Comparison of ENCODE assay signal across 2 cellular contexts in the genomic region with DNA sequence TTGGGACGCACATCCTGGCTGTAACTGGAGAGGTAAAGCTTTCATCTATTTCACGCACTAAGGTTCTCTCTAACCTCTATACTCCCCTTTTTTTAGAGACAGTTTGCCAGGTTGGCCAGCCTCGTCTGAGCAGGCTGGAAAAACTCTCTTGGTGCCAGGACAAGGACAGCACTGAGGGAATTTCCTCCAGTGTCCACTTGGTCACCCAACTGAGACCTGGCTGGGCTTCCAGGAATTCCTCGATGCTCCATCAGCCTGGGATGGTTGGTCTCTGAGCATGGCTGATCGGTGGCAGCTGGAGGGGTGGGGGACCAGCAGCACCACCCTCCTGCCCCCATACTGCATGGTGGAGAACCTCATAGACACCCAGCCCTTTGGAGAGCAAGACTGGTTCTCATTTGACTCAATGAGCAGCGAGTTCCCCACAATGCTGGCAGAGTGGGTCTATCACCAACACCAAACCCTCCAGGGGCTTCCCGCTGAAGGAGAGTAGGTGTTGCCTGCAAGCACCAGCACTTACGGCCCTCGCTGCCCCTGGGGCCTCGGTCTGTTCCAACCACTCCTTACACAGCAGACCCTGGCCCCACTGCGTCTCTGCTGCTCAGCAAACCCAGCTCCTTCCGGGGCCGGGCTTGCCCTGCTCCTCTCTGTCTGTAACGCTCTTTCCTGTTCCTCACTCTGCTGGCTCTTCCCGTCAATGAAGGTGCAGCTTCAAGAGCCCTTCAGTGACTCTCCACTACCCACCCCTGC.
TF ChIP-seq lines count a peak whose summit lies in the region.

No MANE protein-coding gene starts in this region.

TF ChIP-seq in H1, 55 proteins besides CTCF, POLR2A, EP300 and RAD21 (continued from another document):
- no peak for TF ChIP-seq SP2 (IDR thresholded peaks at IDR 0.05; ENCODE audit: low read length)
- TF ChIP-seq BCL11A (IDR thresholded peaks at IDR 0.05; ENCODE audit: low read depth in 2 of 2, low read length in 2 of 2), result no peak
- TF ChIP-seq POLR2AphosphoS5 (IDR thresholded peaks at IDR 0.05; ENCODE audit: low read depth, low read length), result no peak
- TF ChIP-seq SP4 (IDR thresholded peaks at IDR 0.05; ENCODE audit: low read length), result no peak
- TF ChIP-seq, protein P1, sequence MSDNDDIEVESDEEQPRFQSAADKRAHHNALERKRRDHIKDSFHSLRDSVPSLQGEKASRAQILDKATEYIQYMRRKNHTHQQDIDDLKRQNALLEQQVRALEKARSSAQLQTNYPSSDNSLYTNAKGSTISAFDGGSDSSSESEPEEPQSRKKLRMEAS (IDR thresholded peaks at IDR 0.05), result no peak
- TF ChIP-seq BRCA1 (IDR thresholded peaks at IDR 0.05; ENCODE audit: low read depth, low read length), result no peak
- TF ChIP-seq SIX5 (IDR thresholded peaks at IDR 0.05; ENCODE audit: low read depth, low read length), result no peak
- TF ChIP-seq BACH1 (IDR thresholded peaks at IDR 0.05; ENCODE audit: low read length), result no peak
- no peak for TF ChIP-seq POU5F1 (IDR thresholded peaks at IDR 0.05; ENCODE audit: low read depth, low read length)
- no peak for TF ChIP-seq RXRA (IDR thresholded peaks at IDR 0.05; ENCODE audit: insufficient read depth, low read depth, low read length)
- TF ChIP-seq GTF2F1 (IDR thresholded peaks at IDR 0.05; ENCODE audit: borderline replicate concordance, low read depth, low read length), result no peak
- no peak for TF ChIP-seq GABPA (IDR thresholded peaks at IDR 0.05; ENCODE audit: borderline replicate concordance, insufficient read depth, low read length)
- TF ChIP-seq NANOG (IDR thresholded peaks at IDR 0.05; ENCODE audit: insufficient read depth, low read depth, low read length, poor library complexity, severe bottlenecking), result no peak
- no peak for TF ChIP-seq CHD2 (IDR thresholded peaks at IDR 0.05; ENCODE audit: low read length)

TF ChIP-seq in WTC11, 78 proteins besides CTCF, POLR2A, EP300 and RAD21 (continued from another document):
- TF ChIP-seq, protein P2, sequence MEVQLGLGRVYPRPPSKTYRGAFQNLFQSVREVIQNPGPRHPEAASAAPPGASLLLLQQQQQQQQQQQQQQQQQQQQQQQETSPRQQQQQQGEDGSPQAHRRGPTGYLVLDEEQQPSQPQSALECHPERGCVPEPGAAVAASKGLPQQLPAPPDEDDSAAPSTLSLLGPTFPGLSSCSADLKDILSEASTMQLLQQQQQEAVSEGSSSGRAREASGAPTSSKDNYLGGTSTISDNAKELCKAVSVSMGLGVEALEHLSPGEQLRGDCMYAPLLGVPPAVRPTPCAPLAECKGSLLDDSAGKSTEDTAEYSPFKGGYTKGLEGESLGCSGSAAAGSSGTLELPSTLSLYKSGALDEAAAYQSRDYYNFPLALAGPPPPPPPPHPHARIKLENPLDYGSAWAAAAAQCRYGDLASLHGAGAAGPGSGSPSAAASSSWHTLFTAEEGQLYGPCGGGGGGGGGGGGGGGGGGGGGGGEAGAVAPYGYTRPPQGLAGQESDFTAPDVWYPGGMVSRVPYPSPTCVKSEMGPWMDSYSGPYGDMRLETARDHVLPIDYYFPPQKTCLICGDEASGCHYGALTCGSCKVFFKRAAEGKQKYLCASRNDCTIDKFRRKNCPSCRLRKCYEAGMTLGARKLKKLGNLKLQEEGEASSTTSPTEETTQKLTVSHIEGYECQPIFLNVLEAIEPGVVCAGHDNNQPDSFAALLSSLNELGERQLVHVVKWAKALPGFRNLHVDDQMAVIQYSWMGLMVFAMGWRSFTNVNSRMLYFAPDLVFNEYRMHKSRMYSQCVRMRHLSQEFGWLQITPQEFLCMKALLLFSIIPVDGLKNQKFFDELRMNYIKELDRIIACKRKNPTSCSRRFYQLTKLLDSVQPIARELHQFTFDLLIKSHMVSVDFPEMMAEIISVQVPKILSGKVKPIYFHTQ (CRISPR knock-in tag; IDR thresholded peaks at IDR 0.05), result no peak
- TF ChIP-seq, protein P3, sequence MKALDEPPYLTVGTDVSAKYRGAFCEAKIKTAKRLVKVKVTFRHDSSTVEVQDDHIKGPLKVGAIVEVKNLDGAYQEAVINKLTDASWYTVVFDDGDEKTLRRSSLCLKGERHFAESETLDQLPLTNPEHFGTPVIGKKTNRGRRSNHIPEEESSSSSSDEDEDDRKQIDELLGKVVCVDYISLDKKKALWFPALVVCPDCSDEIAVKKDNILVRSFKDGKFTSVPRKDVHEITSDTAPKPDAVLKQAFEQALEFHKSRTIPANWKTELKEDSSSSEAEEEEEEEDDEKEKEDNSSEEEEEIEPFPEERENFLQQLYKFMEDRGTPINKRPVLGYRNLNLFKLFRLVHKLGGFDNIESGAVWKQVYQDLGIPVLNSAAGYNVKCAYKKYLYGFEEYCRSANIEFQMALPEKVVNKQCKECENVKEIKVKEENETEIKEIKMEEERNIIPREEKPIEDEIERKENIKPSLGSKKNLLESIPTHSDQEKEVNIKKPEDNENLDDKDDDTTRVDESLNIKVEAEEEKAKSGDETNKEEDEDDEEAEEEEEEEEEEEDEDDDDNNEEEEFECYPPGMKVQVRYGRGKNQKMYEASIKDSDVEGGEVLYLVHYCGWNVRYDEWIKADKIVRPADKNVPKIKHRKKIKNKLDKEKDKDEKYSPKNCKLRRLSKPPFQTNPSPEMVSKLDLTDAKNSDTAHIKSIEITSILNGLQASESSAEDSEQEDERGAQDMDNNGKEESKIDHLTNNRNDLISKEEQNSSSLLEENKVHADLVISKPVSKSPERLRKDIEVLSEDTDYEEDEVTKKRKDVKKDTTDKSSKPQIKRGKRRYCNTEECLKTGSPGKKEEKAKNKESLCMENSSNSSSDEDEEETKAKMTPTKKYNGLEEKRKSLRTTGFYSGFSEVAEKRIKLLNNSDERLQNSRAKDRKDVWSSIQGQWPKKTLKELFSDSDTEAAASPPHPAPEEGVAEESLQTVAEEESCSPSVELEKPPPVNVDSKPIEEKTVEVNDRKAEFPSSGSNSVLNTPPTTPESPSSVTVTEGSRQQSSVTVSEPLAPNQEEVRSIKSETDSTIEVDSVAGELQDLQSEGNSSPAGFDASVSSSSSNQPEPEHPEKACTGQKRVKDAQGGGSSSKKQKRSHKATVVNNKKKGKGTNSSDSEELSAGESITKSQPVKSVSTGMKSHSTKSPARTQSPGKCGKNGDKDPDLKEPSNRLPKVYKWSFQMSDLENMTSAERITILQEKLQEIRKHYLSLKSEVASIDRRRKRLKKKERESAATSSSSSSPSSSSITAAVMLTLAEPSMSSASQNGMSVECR (CRISPR knock-in tag; IDR thresholded peaks at IDR 0.05; ENCODE audit: borderline replicate concordance), result no peak
- TF ChIP-seq, protein P4, sequence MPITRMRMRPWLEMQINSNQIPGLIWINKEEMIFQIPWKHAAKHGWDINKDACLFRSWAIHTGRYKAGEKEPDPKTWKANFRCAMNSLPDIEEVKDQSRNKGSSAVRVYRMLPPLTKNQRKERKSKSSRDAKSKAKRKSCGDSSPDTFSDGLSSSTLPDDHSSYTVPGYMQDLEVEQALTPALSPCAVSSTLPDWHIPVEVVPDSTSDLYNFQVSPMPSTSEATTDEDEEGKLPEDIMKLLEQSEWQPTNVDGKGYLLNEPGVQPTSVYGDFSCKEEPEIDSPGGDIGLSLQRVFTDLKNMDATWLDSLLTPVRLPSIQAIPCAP (CRISPR knock-in tag; IDR thresholded peaks at IDR 0.05), result no peak
- TF ChIP-seq NFATC4 (CRISPR knock-in tag; IDR thresholded peaks at IDR 0.05) (no peak), SP1 (CRISPR knock-in tag; conservative IDR thresholded peaks at IDR 0.05) (no peak), SMAD3 (CRISPR knock-in tag; IDR thresholded peaks at IDR 0.05; ENCODE audit: borderline replicate concordance) (no peak), GRHL2 (CRISPR knock-in tag; IDR thresholded peaks at IDR 0.05; ENCODE audit: insufficient replicate concordance, severe bottlenecking) (no peak), CREB1 (CRISPR knock-in tag; IDR thresholded peaks at IDR 0.05) (no peak)
- TF ChIP-seq, protein P5, sequence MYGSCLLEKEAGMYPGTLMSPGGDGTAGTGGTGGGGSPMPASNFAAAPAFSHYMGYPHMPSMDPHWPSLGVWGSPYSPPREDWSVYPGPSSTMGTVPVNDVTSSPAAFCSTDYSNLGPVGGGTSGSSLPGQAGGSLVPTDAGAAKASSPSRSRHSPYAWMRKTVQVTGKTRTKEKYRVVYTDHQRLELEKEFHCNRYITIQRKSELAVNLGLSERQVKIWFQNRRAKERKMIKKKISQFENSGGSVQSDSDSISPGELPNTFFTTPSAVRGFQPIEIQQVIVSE (CRISPR knock-in tag; IDR thresholded peaks at IDR 0.05; ENCODE audit: borderline replicate concordance), result no peak
- TF ChIP-seq, protein P6, sequence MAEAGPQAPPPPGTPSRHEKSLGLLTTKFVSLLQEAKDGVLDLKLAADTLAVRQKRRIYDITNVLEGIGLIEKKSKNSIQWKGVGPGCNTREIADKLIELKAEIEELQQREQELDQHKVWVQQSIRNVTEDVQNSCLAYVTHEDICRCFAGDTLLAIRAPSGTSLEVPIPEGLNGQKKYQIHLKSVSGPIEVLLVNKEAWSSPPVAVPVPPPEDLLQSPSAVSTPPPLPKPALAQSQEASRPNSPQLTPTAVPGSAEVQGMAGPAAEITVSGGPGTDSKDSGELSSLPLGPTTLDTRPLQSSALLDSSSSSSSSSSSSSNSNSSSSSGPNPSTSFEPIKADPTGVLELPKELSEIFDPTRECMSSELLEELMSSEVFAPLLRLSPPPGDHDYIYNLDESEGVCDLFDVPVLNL (CRISPR knock-in tag; IDR thresholded peaks at IDR 0.05; ENCODE audit: borderline replicate concordance, low read depth), result no peak
- TF ChIP-seq, protein P7, sequence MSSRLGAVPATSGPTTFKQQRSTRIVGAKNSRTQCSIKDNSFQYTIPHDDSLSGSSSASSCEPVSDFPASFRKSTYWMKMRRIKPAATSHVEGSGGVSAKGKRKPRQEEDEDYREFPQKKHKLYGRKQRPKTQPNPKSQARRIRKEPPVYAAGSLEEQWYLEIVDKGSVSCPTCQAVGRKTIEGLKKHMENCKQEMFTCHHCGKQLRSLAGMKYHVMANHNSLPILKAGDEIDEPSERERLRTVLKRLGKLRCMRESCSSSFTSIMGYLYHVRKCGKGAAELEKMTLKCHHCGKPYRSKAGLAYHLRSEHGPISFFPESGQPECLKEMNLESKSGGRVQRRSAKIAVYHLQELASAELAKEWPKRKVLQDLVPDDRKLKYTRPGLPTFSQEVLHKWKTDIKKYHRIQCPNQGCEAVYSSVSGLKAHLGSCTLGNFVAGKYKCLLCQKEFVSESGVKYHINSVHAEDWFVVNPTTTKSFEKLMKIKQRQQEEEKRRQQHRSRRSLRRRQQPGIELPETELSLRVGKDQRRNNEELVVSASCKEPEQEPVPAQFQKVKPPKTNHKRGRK (CRISPR knock-in tag; IDR thresholded peaks at IDR 0.05; ENCODE audit: borderline replicate concordance), result no peak
- TF ChIP-seq, protein P8, sequence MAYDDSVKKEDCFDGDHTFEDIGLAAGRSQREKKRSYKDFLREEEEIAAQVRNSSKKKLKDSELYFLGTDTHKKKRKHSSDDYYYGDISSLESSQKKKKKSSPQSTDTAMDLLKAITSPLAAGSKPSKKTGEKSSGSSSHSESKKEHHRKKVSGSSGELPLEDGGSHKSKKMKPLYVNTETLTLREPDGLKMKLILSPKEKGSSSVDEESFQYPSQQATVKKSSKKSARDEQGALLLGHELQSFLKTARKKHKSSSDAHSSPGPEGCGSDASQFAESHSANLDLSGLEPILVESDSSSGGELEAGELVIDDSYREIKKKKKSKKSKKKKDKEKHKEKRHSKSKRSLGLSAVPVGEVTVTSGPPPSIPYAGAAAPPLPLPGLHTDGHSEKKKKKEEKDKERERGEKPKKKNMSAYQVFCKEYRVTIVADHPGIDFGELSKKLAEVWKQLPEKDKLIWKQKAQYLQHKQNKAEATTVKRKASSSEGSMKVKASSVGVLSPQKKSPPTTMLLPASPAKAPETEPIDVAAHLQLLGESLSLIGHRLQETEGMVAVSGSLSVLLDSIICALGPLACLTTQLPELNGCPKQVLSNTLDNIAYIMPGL (CRISPR knock-in tag; IDR thresholded peaks at IDR 0.05), result no peak
- TF ChIP-seq, protein P9, sequence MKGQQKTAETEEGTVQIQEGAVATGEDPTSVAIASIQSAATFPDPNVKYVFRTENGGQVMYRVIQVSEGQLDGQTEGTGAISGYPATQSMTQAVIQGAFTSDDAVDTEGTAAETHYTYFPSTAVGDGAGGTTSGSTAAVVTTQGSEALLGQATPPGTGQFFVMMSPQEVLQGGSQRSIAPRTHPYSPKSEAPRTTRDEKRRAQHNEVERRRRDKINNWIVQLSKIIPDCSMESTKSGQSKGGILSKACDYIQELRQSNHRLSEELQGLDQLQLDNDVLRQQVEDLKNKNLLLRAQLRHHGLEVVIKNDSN (CRISPR knock-in tag; IDR thresholded peaks at IDR 0.05), result no peak
- TF ChIP-seq, protein P10, sequence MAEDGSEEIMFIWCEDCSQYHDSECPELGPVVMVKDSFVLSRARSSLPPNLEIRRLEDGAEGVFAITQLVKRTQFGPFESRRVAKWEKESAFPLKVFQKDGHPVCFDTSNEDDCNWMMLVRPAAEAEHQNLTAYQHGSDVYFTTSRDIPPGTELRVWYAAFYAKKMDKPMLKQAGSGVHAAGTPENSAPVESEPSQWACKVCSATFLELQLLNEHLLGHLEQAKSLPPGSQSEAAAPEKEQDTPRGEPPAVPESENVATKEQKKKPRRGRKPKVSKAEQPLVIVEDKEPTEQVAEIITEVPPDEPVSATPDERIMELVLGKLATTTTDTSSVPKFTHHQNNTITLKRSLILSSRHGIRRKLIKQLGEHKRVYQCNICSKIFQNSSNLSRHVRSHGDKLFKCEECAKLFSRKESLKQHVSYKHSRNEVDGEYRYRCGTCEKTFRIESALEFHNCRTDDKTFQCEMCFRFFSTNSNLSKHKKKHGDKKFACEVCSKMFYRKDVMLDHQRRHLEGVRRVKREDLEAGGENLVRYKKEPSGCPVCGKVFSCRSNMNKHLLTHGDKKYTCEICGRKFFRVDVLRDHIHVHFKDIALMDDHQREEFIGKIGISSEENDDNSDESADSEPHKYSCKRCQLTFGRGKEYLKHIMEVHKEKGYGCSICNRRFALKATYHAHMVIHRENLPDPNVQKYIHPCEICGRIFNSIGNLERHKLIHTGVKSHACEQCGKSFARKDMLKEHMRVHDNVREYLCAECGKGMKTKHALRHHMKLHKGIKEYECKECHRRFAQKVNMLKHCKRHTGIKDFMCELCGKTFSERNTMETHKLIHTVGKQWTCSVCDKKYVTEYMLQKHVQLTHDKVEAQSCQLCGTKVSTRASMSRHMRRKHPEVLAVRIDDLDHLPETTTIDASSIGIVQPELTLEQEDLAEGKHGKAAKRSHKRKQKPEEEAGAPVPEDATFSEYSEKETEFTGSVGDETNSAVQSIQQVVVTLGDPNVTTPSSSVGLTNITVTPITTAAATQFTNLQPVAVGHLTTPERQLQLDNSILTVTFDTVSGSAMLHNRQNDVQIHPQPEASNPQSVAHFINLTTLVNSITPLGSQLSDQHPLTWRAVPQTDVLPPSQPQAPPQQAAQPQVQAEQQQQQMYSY (CRISPR knock-in tag; IDR thresholded peaks at IDR 0.05), result no peak
- TF ChIP-seq, protein P11, sequence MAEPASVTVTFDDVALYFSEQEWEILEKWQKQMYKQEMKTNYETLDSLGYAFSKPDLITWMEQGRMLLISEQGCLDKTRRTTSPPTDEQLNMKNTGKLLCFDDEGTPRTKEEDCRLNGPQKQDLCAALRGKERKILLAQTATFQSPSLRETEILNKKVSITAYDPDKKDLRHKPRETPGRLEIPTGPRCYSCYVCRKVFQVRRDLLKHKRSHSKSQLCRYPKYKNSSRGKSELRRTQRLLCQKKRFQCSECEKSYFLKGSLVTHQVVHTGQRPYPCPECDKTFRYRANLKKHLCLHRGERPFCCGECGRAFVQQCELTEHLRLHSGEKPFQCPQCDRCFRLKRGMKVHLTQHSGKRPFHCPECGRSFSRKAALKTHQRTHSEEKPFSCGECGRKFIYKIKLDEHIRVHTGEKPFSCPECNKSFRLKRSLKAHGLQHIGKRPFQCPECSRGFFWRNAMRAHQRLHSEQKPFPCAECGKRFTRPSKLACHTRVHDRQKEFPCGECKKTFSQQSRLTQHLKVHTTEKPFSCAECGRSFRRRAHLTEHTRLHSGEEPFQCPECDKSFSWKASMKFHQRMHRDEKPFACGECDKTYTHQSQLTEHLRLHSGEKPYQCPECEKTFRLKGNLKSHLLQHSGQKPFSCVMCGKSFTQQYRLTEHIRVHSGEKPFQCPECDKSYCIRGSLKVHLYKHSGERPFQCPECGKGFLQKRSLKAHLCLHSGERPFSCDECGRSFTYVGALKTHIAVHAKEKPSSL (CRISPR knock-in tag; conservative IDR thresholded peaks at IDR 0.05), result no peak
TF ChIP-seq in WTC11: peak in this region for 0.
